Comparison of ENCODE assay signal across 20 cellular contexts in genomic region chr9:122131401-122131921, GRCh38. TPM values are rescaled to one million over a fixed set of nuclear protein-coding genes. Genes with fewer than 3 reads are reported as not detected.
DNase-seq lines count a peak whose midpoint lies in the region; ATAC-seq and TF ChIP-seq lines count a peak whose summit lies in the region.
"Had no signal": no experiment of that assay in that cellular context is flagged by ENCODE, and none has a peak within 500 bp of the region (broad histone marks: within the 10 kb centered on the region; RNA-seq: fewer than 3 reads in every experiment).

No MANE protein-coding gene starts in this region.

- H3K4ac ChIP-seq in H9 (ENCODE audit: low read depth, low read length) = no peak overlapping the region

- H3K4me2 ChIP-seq in H9 (ENCODE audit: insufficient read depth, insufficient read length, low read length) = peak overlapping the region; percentile 9
- H3K4me2 ChIP-seq: BLaER1 treated with 17β-estradiol and CSF1 and Interleukin-3, amounts not matched to agents 10 nM and 100 nM had no signal

- intact Hi-C loops in Right ventricle myocardium superior (cut with DNase I) = no loop called here
- intact Hi-C loops in spleen (cut with DNase I; ENCODE audit: low total_unique reads) = no loop called here

- H3K27ac ChIP-seq in H9 (ENCODE audit: insufficient read length, low read depth, low read length) (no peak overlapping the region), spleen (no peak overlapping the region), upper lobe of left lung (no peak overlapping the region)
- H3K27ac ChIP-seq: BLaER1 treated with 17β-estradiol and CSF1 and Interleukin-3, amounts not matched to agents 10 nM and 100 nM; suprapubic skin had no signal

- H3K4me3 ChIP-seq in spleen (no peak overlapping the region), upper lobe of left lung (no peak overlapping the region)
- H3K4me3 ChIP-seq: BLaER1 treated with 17β-estradiol and CSF1 and Interleukin-3, amounts not matched to agents 10 nM and 100 nM; suprapubic skin had no signal

- peaks cover 8% of the 10 kb centered on the region; the same call in 1 of the 2 replicates for H3K4me1 ChIP-seq in H9 (ENCODE audit: insufficient read depth, low read length)
- H3K4me1 ChIP-seq in spleen = peaks cover 6 to 52% (median 30%) of the 10 kb centered on the region in 6 donors
- peaks cover 21 to 40% (median 34%) of the 10 kb centered on the region in 4 donors for H3K4me1 ChIP-seq in upper lobe of left lung

- WGBS in H9 (ENCODE audit: extremely low coverage, insufficient read length, low lambda C conversion rate) = no CpG with 5 or more reads among the region's 21 CpGs
- 37 to 56% (median 44%) methylated on average over 16 to 21 of the region's 21 CpGs for WGBS in spleen, 5 donors
- WGBS in upper lobe of left lung, 2 donors = 46 to 51% methylated on average over 21 of the region's 21 CpGs

- H2BK120ac ChIP-seq in H9 (ENCODE audit: low read depth, low read length, poor library complexity, severe bottlenecking) = no peak overlapping the region

- no peak for TF ChIP-seq EP300 in upper lobe of left lung (IDR thresholded peaks at IDR 0.05)

- no peaks in the 10 kb centered on the region for H4K20me1 ChIP-seq in H9 (ENCODE audit: control insufficient read depth, insufficient read depth, insufficient read length)

- no peak for TF ChIP-seq POLR2A in spleen (IDR thresholded peaks at IDR 0.05)
- TF ChIP-seq POLR2A in upper lobe of left lung (IDR thresholded peaks at IDR 0.05) = no peak

- no peak overlapping the region for H3K9ac ChIP-seq in H9 (ENCODE audit: extremely low read depth, insufficient read length, low read length)
- H3K9ac ChIP-seq: BLaER1 treated with 17β-estradiol and CSF1 and Interleukin-3, amounts not matched to agents 10 nM and 100 nM had no signal

- no peak overlapping the region for H2AFZ ChIP-seq in H9 (ENCODE audit: low read length)

- H3K23ac ChIP-seq in H9 (ENCODE audit: insufficient read length, low read depth, low read length) = no peak overlapping the region

- peak overlapping the region in 1 of 3 experiments; percentile 54; a peak in 1 of 7 replicates for H3K27ac Mint-ChIP-seq in H9
- no peak overlapping the region for H3K27ac Mint-ChIP-seq in nephron progenitor cell
- H3K27ac Mint-ChIP-seq: activated T-cell treated with anti-CD3 and anti-CD28 coated beads, Interleukin-2, amount 50 U/mL, for 24 hours; dendritic cell treated with granulocyte-macrophage colony-stimulating factor and Interleukin-4, amounts not matched to agents 40 ng/mL and 50 ng/mL, for 4 days; HFFc6 had no signal

- peaks cover 55% of the 10 kb centered on the region for H3K27me3 Mint-ChIP-seq in H9 (ENCODE audit: low read depth)
- H3K27me3 Mint-ChIP-seq in nephron progenitor cell (ENCODE audit: low read depth, poor library complexity) = peaks cover 70% of the 10 kb centered on the region

- DNase-seq in H9 (peak; percentile 86), NCI-H524 (lab: John Stamatoyannopoulos, UW) (peak; percentile 37 to 80), Right ventricle myocardium superior (peak; percentile 67), nephron progenitor cell (peak; percentile 71), spleen (no peak), DMS53 (lab: John Stamatoyannopoulos, UW) (no peak), upper lobe of left lung (no peak)
- no peak for DNase-seq in activated CD4-positive, CD25-positive, alpha-beta regulatory T cell treated with anti-CD3 and anti-CD28 coated beads, Interleukin-2, amount 50 U/mL, for 72 hours
- DNase-seq: activated T-cell treated with anti-CD3 and anti-CD28 coated beads, Interleukin-2, amount 50 U/mL, for 24 hours; GF-D8; HFFc6; naive thymus-derived CD8-positive, alpha-beta T cell; NCI-H1694 treated with DMSO at 0.1 percent for 48 hours; OCI-M1 had no signal

- no peak overlapping the region for H2BK15ac ChIP-seq in H9 (ENCODE audit: low read depth, low read length)

- H3K79me2 ChIP-seq in H9 (ENCODE audit: insufficient read depth, low read length) = no peaks in the 10 kb centered on the region

- H3K9me3 Mint-ChIP-seq in H9 = no peaks in the 10 kb centered on the region; a peak in 1 of 5 replicates
- no peaks in the 10 kb centered on the region for H3K9me3 Mint-ChIP-seq in nephron progenitor cell
- H3K9me3 Mint-ChIP-seq: activated T-cell treated with anti-CD3 and anti-CD28 coated beads, Interleukin-2, amount 50 U/mL, for 24 hours; dendritic cell treated with granulocyte-macrophage colony-stimulating factor and Interleukin-4, amounts not matched to agents 40 ng/mL and 50 ng/mL, for 4 days; HFFc6; naive thymus-derived CD8-positive, alpha-beta T cell had no signal

- H3K23me2 ChIP-seq in H9 (ENCODE audit: insufficient read length, low read depth, low read length, poor library complexity, severe bottlenecking) = peaks cover 2% of the 10 kb centered on the region

- H3K36me3 Mint-ChIP-seq in H9 (ENCODE audit: insufficient read depth in 1 of 3, low read depth in 3 of 3) (no peaks in the 10 kb centered on the region), nephron progenitor cell (ENCODE audit: low read depth) (no peaks in the 10 kb centered on the region)
- H3K36me3 Mint-ChIP-seq: naive thymus-derived CD8-positive, alpha-beta T cell had no signal

- H3K36me3 ChIP-seq in spleen = no peaks in the 10 kb centered on the region
- no peaks in the 10 kb centered on the region for H3K36me3 ChIP-seq in upper lobe of left lung
- H3K36me3 ChIP-seq: BLaER1 treated with 17β-estradiol and CSF1 and Interleukin-3, amounts not matched to agents 10 nM and 100 nM; suprapubic skin had no signal

- H4K8ac ChIP-seq in H9 (replicated peaks; ENCODE audit: insufficient read length, low read depth, low read length) = no peak overlapping the region

- H2BK5ac ChIP-seq in H9 (ENCODE audit: insufficient read length, low read length) = no peak overlapping the region

- TF ChIP-seq CTCF in H9 (conservative IDR thresholded peaks at IDR 0.05) (no peak), nephron progenitor cell (IDR thresholded peaks at IDR 0.05) (no peak), spleen (IDR thresholded peaks at IDR 0.05 in 8 of 11, conservative IDR thresholded peaks at IDR 0.05 in 3 of 11) (no peak), upper lobe of left lung (IDR thresholded peaks at IDR 0.05) (no peak)

- ATAC-seq in Right ventricle myocardium superior (ENCODE audit: poor library complexity) (peak; percentile 85), upper lobe of left lung (ENCODE audit: low FRiP score in 2 of 2) (no peak)
- ATAC-seq: activated CD4-positive, CD25-positive, alpha-beta regulatory T cell treated with anti-CD3 and anti-CD28 coated beads, Interleukin-2, amount 50 U/mL, for 24 hours; naive thymus-derived CD8-positive, alpha-beta T cell had no signal

- no peaks in the 10 kb centered on the region for H3K79me1 ChIP-seq in H9 (ENCODE audit: insufficient read depth, low read depth, low read length, poor library complexity, severe bottlenecking)

- H3K27me3 ChIP-seq in H9 (ENCODE audit: insufficient read depth, low read length) (no peaks in the 10 kb centered on the region; the same call in 1 of the 2 replicates), spleen (replicated peaks in 1 of 7) (peaks cover 0 to 31% (median 9%) of the 10 kb centered on the region in 7 donors), upper lobe of left lung (peaks cover 0 to 6% (median 2%) of the 10 kb centered on the region in 4 donors)

- peak overlapping the region; percentile 31 to 56; a peak in 4 of 5 replicates for H3K4me3 Mint-ChIP-seq in H9
- H3K4me3 Mint-ChIP-seq in nephron progenitor cell = no peak overlapping the region
- H3K4me3 Mint-ChIP-seq: activated T-cell treated with anti-CD3 and anti-CD28 coated beads, Interleukin-2, amount 50 U/mL, for 24 hours; dendritic cell treated with granulocyte-macrophage colony-stimulating factor and Interleukin-4, amounts not matched to agents 40 ng/mL and 50 ng/mL, for 4 days; HFFc6; naive thymus-derived CD8-positive, alpha-beta T cell had no signal

- no peak overlapping the region for H4K5ac ChIP-seq in H9 (ENCODE audit: insufficient read length, low read depth, low read length)

- H3K18ac ChIP-seq in H9 (ENCODE audit: insufficient read length, low read depth, low read length) = no peak overlapping the region

- no peak overlapping the region for H3T11ph ChIP-seq in H9 (ENCODE audit: low read length)

- H3K56ac ChIP-seq in H9 (ENCODE audit: insufficient read length, low read depth, low read length) = no peak overlapping the region

- no peak overlapping the region for H2BK12ac ChIP-seq in H9 (ENCODE audit: insufficient read length, low read depth, low read length)

- no peak overlapping the region for H2BK20ac ChIP-seq in H9 (ENCODE audit: low read depth, low read length, poor library complexity, severe bottlenecking)

- H3K9me3 ChIP-seq in H9 (ENCODE audit: control insufficient read depth, low read depth, low read length) (no peaks in the 10 kb centered on the region), spleen (no peaks in the 10 kb centered on the region), upper lobe of left lung (no peaks in the 10 kb centered on the region)
- H3K9me3 ChIP-seq: BLaER1 treated with 17β-estradiol and CSF1 and Interleukin-3, amounts not matched to agents 10 nM and 100 nM; suprapubic skin had no signal

- H3K4me1 Mint-ChIP-seq in H9 = peaks cover 46 to 53% of the 10 kb centered on the region in 2 experiments
- peaks cover 18% of the 10 kb centered on the region for H3K4me1 Mint-ChIP-seq in nephron progenitor cell

- no peak overlapping the region for H2AK5ac ChIP-seq in H9 (ENCODE audit: insufficient read length, low read length)

- H4K91ac ChIP-seq in H9 (ENCODE audit: insufficient read length, low read depth, low read length) = no peak overlapping the region

- no peak overlapping the region for H3K14ac ChIP-seq in H9 (ENCODE audit: insufficient read depth, low read length)

RNA-seq across cellular contexts. Expression of gene NDUFA8, which starts 28.1 kb away (rescaled TPM):
- total RNA-seq in H9 (2021) (60.7 and 65.1 TPM in 2 replicates), Right ventricle myocardium superior (294 TPM), spleen (10 to 100 TPM; 27.8 to 32.7 (median 29.2) TPM), upper lobe of left lung (10 to 100 TPM; 25.6 to 46.5 (median 35.5) TPM)
- 10 to 100 TPM; 47.6 to 72.7 (median 66.3) TPM for polyA plus RNA-seq in spleen

RNA-seq across cellular contexts. Expression of gene MORN5, which starts 28.2 kb away (rescaled TPM):
- total RNA-seq in H9 (2021) = not detected in 2 replicates
- not detected for total RNA-seq in Right ventricle myocardium superior
- 1 to 10 TPM in 1 of 7 donors, not detected in 6; 1.4 TPM for total RNA-seq in spleen
- not detected for polyA plus RNA-seq in spleen
- 10 to 100 TPM in 3 of 6 donors, 1 to 10 TPM in 2, not detected in 1; 3.5 to 33.5 (median 10.5) TPM for total RNA-seq in upper lobe of left lung
- total RNA-seq: HFFc6; HT-29; naive thymus-derived CD8-positive, alpha-beta T cell; skeletal muscle tissue; suprapubic skin had no signal
- polyA plus RNA-seq: naive thymus-derived CD8-positive, alpha-beta T cell had no signal

RNA-seq across cellular contexts. Expression of gene TTLL11, which starts 38.4 kb away (rescaled TPM):
- 1.5 and 1.9 TPM in 2 replicates for total RNA-seq in H9 (2021)
- total RNA-seq in Right ventricle myocardium superior = 5.0 TPM
- 10 to 100 TPM in 3 of 7 donors, 1 to 10 TPM in 4; 6.9 to 12.8 (median 9.5) TPM for total RNA-seq in spleen
- 1 to 10 TPM; 1.6 to 5.1 (median 3.0) TPM for polyA plus RNA-seq in spleen
- total RNA-seq in upper lobe of left lung = 10 to 100 TPM in 5 of 6 donors, 1 to 10 TPM in 1; 6.8 to 18.9 (median 12.9) TPM

Comparison
In these comparisons a context has a peak if more than half of its experiments do, and no peak if none do; other contexts are left out.
1. DNase-seq: peak in H9 (single experiment), NCI-H524 (2 of 2), Right ventricle myocardium superior (single experiment) and nephron progenitor cell (single experiment); none in activated CD4-positive, CD25-positive, alpha-beta regulatory T cell treated with anti-CD3 and anti-CD28 coated beads, Interleukin-2, amount 50 U/mL, for 72 hours (single experiment), spleen (single experiment), DMS53 (single experiment) and upper lobe of left lung (0 of 2).